Comparison of ENCODE assay signal across 24 cellular contexts in the genomic region with DNA sequence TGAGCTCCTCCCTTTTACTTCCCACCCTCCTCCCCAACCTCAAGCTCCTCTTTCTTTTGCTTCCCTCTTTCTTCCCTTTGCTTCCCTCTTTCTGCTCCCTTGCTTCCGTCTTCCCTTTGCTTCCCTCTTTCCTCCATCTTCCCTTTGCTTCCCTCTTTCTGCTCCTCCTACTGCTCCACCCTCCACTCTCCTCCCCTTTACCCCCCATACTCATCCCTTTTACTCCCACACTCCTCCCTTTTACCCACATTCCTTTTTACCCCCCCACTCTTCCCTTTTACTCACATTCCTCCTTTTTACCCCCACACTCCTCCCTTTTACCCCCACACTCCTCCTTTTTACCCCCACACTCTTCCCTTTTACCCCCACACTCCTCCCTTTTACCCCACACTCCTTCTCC. TPM values are rescaled to one million over a fixed set of nuclear protein-coding genes. Genes with fewer than 3 reads are reported as not detected.
"Had no signal": no experiment of that assay in that cellular context is flagged by ENCODE, and none has a peak within 500 bp of the region (broad histone marks: within the 10 kb centered on the region; RNA-seq: fewer than 3 reads in every experiment).

No MANE protein-coding gene starts in this region.

- H3K9me3 ChIP-seq: heart left ventricle, left lung, lower lobe of right lung, mucosa of descending colon had no signal

- DNase-seq: dermis blood vessel endothelial cell; dorsolateral prefrontal cortex; effector CD4-positive, alpha-beta T cell; effector memory CD4-positive, alpha-beta T cell; foreskin keratinocyte; heart left ventricle; hippocampal formation; left cardiac atrium; left lung; left ventricle myocardium superior; lower lobe of right lung; mesenchymal stem cell; mucosa of descending colon; naive B cell had no signal

- H3K4me1 Mint-ChIP-seq: mesothelial cell of epicardium, naive B cell had no signal

- H3K27ac Mint-ChIP-seq: mesothelial cell of epicardium, naive B cell had no signal

- H3K4me1 ChIP-seq: esophagus muscularis mucosa, foreskin keratinocyte, gastroesophageal sphincter, left lung, lower lobe of right lung had no signal

- H3K4me3 ChIP-seq: coronary artery, dorsolateral prefrontal cortex, esophagus muscularis mucosa, gastroesophageal sphincter, heart left ventricle, left lung, lower lobe of right lung, mucosa of descending colon had no signal

- H3K36me3 ChIP-seq: esophagus muscularis mucosa, gastroesophageal sphincter, heart left ventricle, left lung, lower lobe of right lung had no signal

- H3K36me3 Mint-ChIP-seq: mesothelial cell of epicardium, naive B cell had no signal

- FAIRE-seq: colon, endothelial cell of umbilical vein, frontal cortex, islet of Langerhans, keratinocyte had no signal

- H3K27me3 ChIP-seq: dorsolateral prefrontal cortex had no signal

- ATAC-seq: foreskin keratinocyte, gastroesophageal sphincter, heart left ventricle, left cardiac atrium, left lung, left ventricle myocardium superior, lower lobe of right lung, mucosa of descending colon had no signal

- H3K27ac ChIP-seq: coronary artery, esophagus muscularis mucosa, foreskin keratinocyte, gastroesophageal sphincter, heart left ventricle, left lung, lower lobe of right lung had no signal

- H3K4me3 Mint-ChIP-seq: mesothelial cell of epicardium, naive B cell had no signal

RNA-seq across cellular contexts. Expression of gene PGBD5, which starts 30.2 kb away (rescaled TPM):
- total RNA-seq: endothelial cell of umbilical vein, fibroblast of villous mesenchyme had no signal
